Comparison of ENCODE assay signal across 20 cellular contexts in the genomic region with DNA sequence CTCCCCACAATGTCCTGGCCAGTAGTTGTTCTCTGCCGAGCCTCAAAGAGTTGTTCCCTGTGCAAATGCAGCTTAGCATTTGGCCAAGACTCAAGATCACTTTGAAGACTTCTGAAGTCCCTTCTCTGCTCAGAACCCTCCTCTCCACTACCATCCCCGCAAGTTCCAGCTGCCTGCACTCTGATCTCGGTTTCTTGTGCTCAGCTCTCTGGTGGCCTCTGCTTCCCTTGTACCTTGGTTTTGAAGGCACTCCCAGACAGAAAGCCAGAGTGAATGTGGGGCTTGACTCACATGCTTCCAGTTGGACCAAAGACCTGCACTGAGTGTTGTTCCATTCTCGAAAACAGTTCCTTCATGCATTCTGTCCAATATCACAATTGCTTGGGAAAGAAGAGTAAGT. TPM values are rescaled to one million over a fixed set of nuclear protein-coding genes. Genes with fewer than 3 reads are reported as not detected.
DNase-seq lines count a peak whose midpoint lies in the region; ATAC-seq and TF ChIP-seq lines count a peak whose summit lies in the region.
"Had no signal": no experiment of that assay in that cellular context is flagged by ENCODE, and none has a peak within 500 bp of the region (broad histone marks: within the 10 kb centered on the region; RNA-seq: fewer than 3 reads in every experiment).

No MANE protein-coding gene starts in this region.

- peak; percentile 38 for DNase-seq in cardiac septum (ENCODE audit: low spot score)
- DNase-seq in left cardiac atrium = no peak
- no peak for DNase-seq in dorsolateral prefrontal cortex
- DNase-seq in posterior vena cava (ENCODE audit: low spot score) = peak; percentile 18
- DNase-seq in vagina (ENCODE audit: extremely low spot score in 2 of 2) = peak; percentile 37 to 75
- no peak for DNase-seq in activated T-helper 1 cell treated with anti-CD3 and anti-CD28 coated beads, Interleukin-12 subunit alpha, Interleukin-12 subunit beta, Interleukin-2, Interleukin-4 antibody, amounts not matched to agents 30 ng/mL and 10 ng/mL and 1 ng/mL, durations not matched to agents 14 hours and 24 hours and 36 hours (ENCODE audit: low spot score)
- DNase-seq in NCI-H2227 treated with DMSO at 0.1 percent for 48 hours (lab: John Stamatoyannopoulos, UW) = no peak
- DNase-seq: BE2C; Calu3; CD4-positive, alpha-beta memory T cell; EL; GOT3; NCI-H1092 treated with DMSO at 0.1 percent for 48 hours; NCI-H1694; NCI-H2081 treated with DMSO at 0.1 percent for 48 hours; NCI-H748 treated with DMSO at 0.1 percent for 48 hours; NK-92 treated with Interleukin-12 subunit alpha and Interleukin-12 subunit beta, amount 100 ng/mL, for 24 hours; OCI-M1; SHP77 had no signal

- H3K4me1 ChIP-seq in vagina = peaks cover 17% of the 10 kb centered on the region
- H3K4me1 ChIP-seq: BE2C had no signal

- no peaks in the 10 kb centered on the region for H3K36me3 Mint-ChIP-seq in activated T-helper 1 cell treated with anti-CD3 and anti-CD28 coated beads, Interleukin-12 subunit alpha, Interleukin-12 subunit beta, Interleukin-2, Interleukin-4 antibody, amounts not matched to agents 30 ng/mL and 10 ng/mL and 1 ng/mL, durations not matched to agents 14 hours and 24 hours and 36 hours (ENCODE audit: low read depth)
- H3K36me3 Mint-ChIP-seq: CD4-positive, alpha-beta memory T cell had no signal

- ATAC-seq in left cardiac atrium (no peak), HG03354 (IDR thresholded peaks at IDR 0.05; ENCODE audit: poor library complexity, severe bottlenecking, unreplicated experiment) (no peak)

- H3K4me1 Mint-ChIP-seq in activated T-helper 1 cell treated with anti-CD3 and anti-CD28 coated beads, Interleukin-12 subunit alpha, Interleukin-12 subunit beta, Interleukin-2, Interleukin-4 antibody, amounts not matched to agents 30 ng/mL and 10 ng/mL and 1 ng/mL, durations not matched to agents 14 hours and 24 hours and 36 hours (ENCODE audit: low read depth) = peaks cover 26% of the 10 kb centered on the region

- no peaks in the 10 kb centered on the region for H3K27me3 ChIP-seq in dorsolateral prefrontal cortex
- H3K27me3 ChIP-seq in vagina = no peaks in the 10 kb centered on the region
- H3K27me3 ChIP-seq: BE2C had no signal

- H3K4me3 Mint-ChIP-seq in activated T-helper 1 cell treated with anti-CD3 and anti-CD28 coated beads, Interleukin-12 subunit alpha, Interleukin-12 subunit beta, Interleukin-2, Interleukin-4 antibody, amounts not matched to agents 30 ng/mL and 10 ng/mL and 1 ng/mL, durations not matched to agents 14 hours and 24 hours and 36 hours = no peak overlapping the region
- H3K4me3 Mint-ChIP-seq: CD4-positive, alpha-beta memory T cell had no signal

- H3K9me3 ChIP-seq in vagina = no peaks in the 10 kb centered on the region
- H3K9me3 ChIP-seq: BE2C had no signal

- no peak overlapping the region for H3K27ac Mint-ChIP-seq in activated T-helper 1 cell treated with anti-CD3 and anti-CD28 coated beads, Interleukin-12 subunit alpha, Interleukin-12 subunit beta, Interleukin-2, Interleukin-4 antibody, amounts not matched to agents 30 ng/mL and 10 ng/mL and 1 ng/mL, durations not matched to agents 14 hours and 24 hours and 36 hours
- H3K27ac Mint-ChIP-seq: CD4-positive, alpha-beta memory T cell had no signal

- TF ChIP-seq POLR2A in vagina (IDR thresholded peaks at IDR 0.05) = no peak

- intact Hi-C loops in cardiac septum (cut with DNase I) = no loop called here
- intact Hi-C loops in left cardiac atrium (cut with DNase I) = no loop called here
- intact Hi-C loops in dorsolateral prefrontal cortex (cut with DNase I) = no loop called here
- intact Hi-C loops in posterior vena cava (cut with DNase I) = no loop called here
- intact Hi-C loops in vagina (cut with DNase I) = no loop called here
- intact Hi-C loops in activated T-helper 1 cell treated with anti-CD3 and anti-CD28 coated beads, Interleukin-12 subunit alpha, Interleukin-12 subunit beta, Interleukin-2, Interleukin-4 antibody, amounts not matched to agents 30 ng/mL and 10 ng/mL and 1 ng/mL, durations not matched to agents 14 hours and 24 hours and 36 hours (cut with micrococcal nuclease) = no loop called here

- H3K4me3 ChIP-seq in dorsolateral prefrontal cortex = no peak overlapping the region
- no peak overlapping the region for H3K4me3 ChIP-seq in vagina

- H3K27me3 Mint-ChIP-seq in activated T-helper 1 cell treated with anti-CD3 and anti-CD28 coated beads, Interleukin-12 subunit alpha, Interleukin-12 subunit beta, Interleukin-2, Interleukin-4 antibody, amounts not matched to agents 30 ng/mL and 10 ng/mL and 1 ng/mL, durations not matched to agents 14 hours and 24 hours and 36 hours (ENCODE audit: insufficient read depth) = peaks cover 7% of the 10 kb centered on the region

- H3K27ac ChIP-seq in dorsolateral prefrontal cortex (peak overlapping the region in 30 of 59 donors; percentile 2 to 91 (median 76)), vagina (no peak overlapping the region)

- no peaks in the 10 kb centered on the region for H3K36me3 ChIP-seq in vagina
- H3K36me3 ChIP-seq: BE2C had no signal

- H3K9me3 Mint-ChIP-seq in activated T-helper 1 cell treated with anti-CD3 and anti-CD28 coated beads, Interleukin-12 subunit alpha, Interleukin-12 subunit beta, Interleukin-2, Interleukin-4 antibody, amounts not matched to agents 30 ng/mL and 10 ng/mL and 1 ng/mL, durations not matched to agents 14 hours and 24 hours and 36 hours = no peaks in the 10 kb centered on the region
- H3K9me3 Mint-ChIP-seq: CD4-positive, alpha-beta memory T cell had no signal

- TF ChIP-seq CTCF in dorsolateral prefrontal cortex (IDR thresholded peaks at IDR 0.05 in 54 of 56, conservative IDR thresholded peaks at IDR 0.05 in 2 of 56; ENCODE audit: low read depth in 1 of 56, partially characterized antibody in 56 of 56) (no peak), vagina (IDR thresholded peaks at IDR 0.05) (no peak)

RNA-seq across cellular contexts. Expression of a gene that starts 28.6 kb away (rescaled TPM):
- total RNA-seq in cardiac septum = 3.3 TPM
- total RNA-seq in left cardiac atrium = 1 to 10 TPM; 5.7 to 7.7 TPM
- total RNA-seq in dorsolateral prefrontal cortex = 100 to 1,000 TPM in 78 of 120 experiments, 10 to 100 TPM in 42; 32.4 to 184 (median 107) TPM
- total RNA-seq in posterior vena cava = 1 to 10 TPM; 3.5 to 6.8 TPM
- total RNA-seq in vagina = 6.4 TPM
- total RNA-seq in activated T-helper 1 cell treated with anti-CD3 and anti-CD28 coated beads, Interleukin-12 subunit alpha, Interleukin-12 subunit beta, Interleukin-2, Interleukin-4 antibody, amounts not matched to agents 30 ng/mL and 10 ng/mL and 1 ng/mL, durations not matched to agents 14 hours and 24 hours and 36 hours = 0.13 and 0.32 TPM in 2 replicates

Comparison
In these comparisons a context has a peak if more than half of its experiments do, and no peak if none do; other contexts are left out.
1. DNase-seq: peak in cardiac septum (single experiment), posterior vena cava (single experiment) and vagina (2 of 2); none in left cardiac atrium (single experiment), dorsolateral prefrontal cortex (0 of 10), activated T-helper 1 cell treated with anti-CD3 and anti-CD28 coated beads, Interleukin-12 subunit alpha, Interleukin-12 subunit beta, Interleukin-2, Interleukin-4 antibody, amounts not matched to agents 30 ng/mL and 10 ng/mL and 1 ng/mL, durations not matched to agents 14 hours and 24 hours and 36 hours (single experiment) and NCI-H2227 treated with DMSO at 0.1 percent for 48 hours (single experiment).